ENCODE assay signal across 1 cellular context in genomic region chrX:151985531-151985930, GRCh38.
TF ChIP-seq lines count a peak whose summit lies in the region.

No MANE protein-coding gene starts in this region.

TF ChIP-seq in SK-N-SH, 30 proteins besides CTCF, POLR2A, EP300 and RAD21 (continued from another document):
- no peak for TF ChIP-seq PBX3 (IDR thresholded peaks at IDR 0.05)
- no peak for TF ChIP-seq MEF2A (IDR thresholded peaks at IDR 0.05; ENCODE audit: borderline replicate concordance, low read depth)
- TF ChIP-seq EZH2phosphoT487 (IDR thresholded peaks at IDR 0.05; ENCODE audit: borderline replicate concordance, low read depth) = no peak
- TF ChIP-seq SMC3 (IDR thresholded peaks at IDR 0.05; ENCODE audit: low read depth, low read length) = no peak
